Comparison of ENCODE assay signal across 29 cellular contexts in the genomic region with DNA sequence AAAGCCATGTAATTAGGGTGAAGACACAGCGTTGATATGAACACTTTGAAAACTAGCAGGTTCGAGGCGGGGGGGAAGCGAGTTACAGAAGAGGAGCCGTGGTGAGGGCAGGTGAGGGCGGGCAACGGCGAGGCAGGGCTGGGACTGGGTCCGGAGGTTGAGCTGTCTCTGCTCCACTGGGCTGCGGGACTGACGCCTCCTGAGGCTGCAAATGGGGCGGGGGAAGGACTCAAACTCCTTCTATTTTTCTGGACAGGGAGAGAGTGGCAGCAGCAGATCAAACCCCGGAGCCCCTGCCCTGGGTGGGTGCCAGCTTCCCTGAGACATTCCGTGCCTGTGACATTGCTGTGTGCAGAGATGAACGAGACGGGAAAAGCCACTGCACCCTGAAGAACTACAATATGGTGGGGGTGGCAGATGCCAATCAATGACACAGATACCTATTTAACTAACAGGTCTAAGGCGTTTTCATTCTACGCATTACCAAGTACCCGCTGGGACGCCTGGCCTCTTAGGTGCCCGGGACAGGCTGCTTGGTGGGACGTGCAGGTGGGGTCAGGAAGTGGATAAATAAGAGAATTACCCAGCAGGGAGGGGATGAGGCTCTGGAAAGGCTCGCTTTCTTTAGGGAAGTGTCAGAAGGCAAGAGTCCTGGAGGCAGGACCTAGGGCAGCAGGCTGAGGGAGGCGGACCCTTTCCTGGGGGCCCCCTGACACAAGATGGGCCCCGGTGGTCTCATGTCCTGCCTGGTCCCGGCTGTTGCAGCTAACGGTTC. TPM values are rescaled to one million over a fixed set of nuclear protein-coding genes. Genes with fewer than 3 reads are reported as not detected.
DNase-seq lines count a peak whose midpoint lies in the region; ATAC-seq and TF ChIP-seq lines count a peak whose summit lies in the region.
"Had no signal": no experiment of that assay in that cellular context is flagged by ENCODE, and none has a peak within 500 bp of the region (broad histone marks: within the 10 kb centered on the region; RNA-seq: fewer than 3 reads in every experiment).

No MANE protein-coding gene starts in this region.

- H3K4me2 ChIP-seq in neural progenitor cell (peak overlapping the region; percentile 47), GM23248 (ENCODE audit: unreplicated experiment) (no peak overlapping the region)
- H3K4me2 ChIP-seq: A549 had no signal

- H3K9me2 ChIP-seq in GM23248 (ENCODE audit: insufficient read depth): no peaks in the 10 kb centered on the region

- no peaks in the 10 kb centered on the region for H3K9me3 ChIP-seq in right atrium auricular region
- no peaks in the 10 kb centered on the region for H3K9me3 ChIP-seq in neural progenitor cell (ENCODE audit: low read depth)
- H3K9me3 ChIP-seq in GM23248 (ENCODE audit: low read depth): no peaks in the 10 kb centered on the region
- no peaks in the 10 kb centered on the region for H3K9me3 ChIP-seq in vagina
- H3K9me3 ChIP-seq in CD4-positive, alpha-beta T cell (ENCODE audit: control insufficient read depth, low read length): no peaks in the 10 kb centered on the region
- H3K9me3 ChIP-seq: A549, breast epithelium, colonic mucosa, HAP-1, suprapubic skin, upper lobe of left lung had no signal

- H3K36me3 ChIP-seq in right atrium auricular region: peaks cover 4% of the 10 kb centered on the region
- H3K36me3 ChIP-seq in neural progenitor cell: no peaks in the 10 kb centered on the region
- H3K36me3 ChIP-seq in GM23248 (ENCODE audit: low read depth): no peaks in the 10 kb centered on the region
- H3K36me3 ChIP-seq in vagina: no peaks in the 10 kb centered on the region
- H3K36me3 ChIP-seq: breast epithelium, colonic mucosa, HAP-1 had no signal

- intact Hi-C loops in Right ventricle myocardium inferior (cut with DNase I) (no loop called here), vagina (cut with DNase I) (no loop called here)
- intact Hi-C loops in CD4-positive, alpha-beta T cell (cut with DNase I, micrococcal nuclease): no loop called here

- H3K27me3 Mint-ChIP-seq in glutamatergic neuron (ENCODE audit: unreplicated experiment) (peaks cover 8% of the 10 kb centered on the region), neural progenitor cell (ENCODE audit: insufficient read depth, low read depth) (peaks cover 18% of the 10 kb centered on the region)
- H3K27me3 Mint-ChIP-seq in CD4-positive, alpha-beta T cell: no peaks in the 10 kb centered on the region
- H3K27me3 Mint-ChIP-seq: activated naive CD4-positive, alpha-beta T cell treated with anti-CD3 and anti-CD28 coated beads, Interleukin-2, amount 10 ng/mL, durations not matched to agents 7 days and 5 days; CD4-positive, alpha-beta memory T cell; T-helper 17 cell had no signal

- TF ChIP-seq POLR2A in vagina (IDR thresholded peaks at IDR 0.05): no peak

- DNase-seq in Right ventricle myocardium inferior (ENCODE audit: missing footprints) (peak; percentile 62), right atrium auricular region (ENCODE audit: low spot score) (no peak), glutamatergic neuron (peak; percentile 19), neural progenitor cell (ENCODE audit: low spot score) (no peak), GM23248 (no peak), vagina (ENCODE audit: extremely low spot score in 2 of 2) (no peak), NCI-H1417 treated with DMSO at 0.1 percent for 48 hours (lab: John Stamatoyannopoulos, UW) (no peak)
- no peak for DNase-seq in CD4-positive, alpha-beta T cell
- DNase-seq: activated CD4-positive, alpha-beta T cell treated with anti-CD3 and anti-CD28 coated beads, Interleukin-2, amount 50 U/mL, for 48 hours; activated CD4-positive, CD25-positive, alpha-beta regulatory T cell treated with anti-CD3 and anti-CD28 coated beads, Interleukin-2, amount 50 U/mL, for 72 hours; activated CD8-positive, alpha-beta memory T cell treated with anti-CD3 and anti-CD28 coated beads, Interleukin-2, amount 50 U/mL, for 4 hours; amygdala; CD4-positive, alpha-beta memory T cell; colonic mucosa; effector CD4-positive, alpha-beta T cell; immature natural killer cell; Kasumi-1; NCI-H1436; occipital lobe; Right ventricle myocardium superior; stimulated activated naive CD4-positive, alpha-beta T cell treated with Interleukin-2 at 50 U/mL for 16 hours; T-helper 17 cell; upper lobe of left lung had no signal

- H3K4me1 ChIP-seq in right atrium auricular region: no peaks in the 10 kb centered on the region
- H3K4me1 ChIP-seq in neural progenitor cell: peaks cover 26% of the 10 kb centered on the region
- no peaks in the 10 kb centered on the region for H3K4me1 ChIP-seq in GM23248 (ENCODE audit: insufficient read depth)
- no peaks in the 10 kb centered on the region for H3K4me1 ChIP-seq in vagina
- H3K4me1 ChIP-seq: A549, breast epithelium, colonic mucosa, HAP-1, suprapubic skin, upper lobe of left lung had no signal

- in situ Hi-C loops in GM23248 (cut with MboI): no loop called here

- POLR2A ChIA-PET in CD4-positive, alpha-beta T cell (lab: Charles Lee): no interaction called here

- H4K20me1 ChIP-seq in neural progenitor cell (ENCODE audit: low read depth) (peaks cover 5% of the 10 kb centered on the region), GM23248 (ENCODE audit: insufficient read depth) (no peaks in the 10 kb centered on the region)

- H3K4me1 Mint-ChIP-seq in glutamatergic neuron (ENCODE audit: low read depth, unreplicated experiment): peaks cover 23% of the 10 kb centered on the region
- peaks cover 37% of the 10 kb centered on the region for H3K4me1 Mint-ChIP-seq in neural progenitor cell
- H3K4me1 Mint-ChIP-seq in CD4-positive, alpha-beta T cell (ENCODE audit: low read depth): no peaks in the 10 kb centered on the region
- H3K4me1 Mint-ChIP-seq: activated naive CD4-positive, alpha-beta T cell treated with anti-CD3 and anti-CD28 coated beads, Interleukin-2, amount 10 ng/mL, durations not matched to agents 7 days and 5 days; CD4-positive, alpha-beta memory T cell; immature natural killer cell had no signal

- H3K27me3 ChIP-seq in right atrium auricular region (no peaks in the 10 kb centered on the region), neural progenitor cell (no peaks in the 10 kb centered on the region), GM23248 (replicated peaks; ENCODE audit: insufficient read depth) (no peaks in the 10 kb centered on the region), vagina (no peaks in the 10 kb centered on the region)
- H3K27me3 ChIP-seq in CD4-positive, alpha-beta T cell (ENCODE audit: control insufficient read depth, insufficient read depth, low read length): no peaks in the 10 kb centered on the region
- H3K27me3 ChIP-seq: breast epithelium, colonic mucosa, suprapubic skin, upper lobe of left lung had no signal

- H3K4me3 Mint-ChIP-seq in glutamatergic neuron (ENCODE audit: unreplicated experiment) (peak overlapping the region; percentile 63), neural progenitor cell (peak overlapping the region; percentile 19)
- H3K4me3 Mint-ChIP-seq in CD4-positive, alpha-beta T cell: no peak overlapping the region
- H3K4me3 Mint-ChIP-seq: activated naive CD4-positive, alpha-beta T cell treated with anti-CD3 and anti-CD28 coated beads, Interleukin-2, amount 10 ng/mL, durations not matched to agents 7 days and 5 days; CD4-positive, alpha-beta memory T cell; immature natural killer cell; T-helper 17 cell had no signal

- H3K27ac Mint-ChIP-seq in glutamatergic neuron (ENCODE audit: unreplicated experiment): peak overlapping the region; percentile 29
- H3K27ac Mint-ChIP-seq in neural progenitor cell: peak overlapping the region; percentile 70
- H3K27ac Mint-ChIP-seq in CD4-positive, alpha-beta T cell: no peak overlapping the region
- H3K27ac Mint-ChIP-seq: activated naive CD4-positive, alpha-beta T cell treated with anti-CD3 and anti-CD28 coated beads, Interleukin-2, amount 10 ng/mL, durations not matched to agents 7 days and 5 days; immature natural killer cell; T-helper 17 cell had no signal

- WGBS in GM23248 (ENCODE audit: low coverage in 1 of 2, low lambda C conversion rate in 2 of 2, missing lambda C conversion rate in 2 of 2), 2 experiments: 68 to 70% methylated on average over 27 of the region's 27 CpGs

- CTCF ChIA-PET in CD4-positive, alpha-beta T cell (lab: Charles Lee): no interaction called here

- H3F3A ChIP-seq in neural progenitor cell (ENCODE audit: low read depth) (peaks cover 6% of the 10 kb centered on the region), GM23248 (ENCODE audit: insufficient read depth) (no peaks in the 10 kb centered on the region)

- ATAC-seq in Right ventricle myocardium inferior: no peak
- no peak for ATAC-seq in CD4-positive, alpha-beta T cell (ENCODE audit: poor library complexity)
- ATAC-seq: T-helper 17 cell had no signal

- H3K4me3 ChIP-seq in right atrium auricular region (no peak overlapping the region), neural progenitor cell (no peak overlapping the region), GM23248 (no peak overlapping the region), vagina (no peak overlapping the region)
- H3K4me3 ChIP-seq: A549, breast epithelium, colonic mucosa, HAP-1, skin epidermis, suprapubic skin, upper lobe of left lung had no signal

- H2AFZ ChIP-seq in neural progenitor cell (replicated peaks): no peak overlapping the region
- H2AFZ ChIP-seq in GM23248: no peak overlapping the region

- H3K79me2 ChIP-seq in neural progenitor cell (ENCODE audit: low read depth): no peaks in the 10 kb centered on the region
- no peaks in the 10 kb centered on the region for H3K79me2 ChIP-seq in GM23248 (ENCODE audit: insufficient read depth)

- H3K27ac ChIP-seq in right atrium auricular region (no peak overlapping the region), neural progenitor cell (no peak overlapping the region), GM23248 (no peak overlapping the region), vagina (no peak overlapping the region)
- H3K27ac ChIP-seq in CD4-positive, alpha-beta T cell (ENCODE audit: low read depth, low read length): no peak overlapping the region
- H3K27ac ChIP-seq: breast epithelium, colonic mucosa, skin epidermis, suprapubic skin, upper lobe of left lung had no signal

- H3K36me3 Mint-ChIP-seq in glutamatergic neuron (ENCODE audit: unreplicated experiment) (peaks cover 17% of the 10 kb centered on the region), neural progenitor cell (peaks cover 7% of the 10 kb centered on the region)
- peaks cover 3% of the 10 kb centered on the region for H3K36me3 Mint-ChIP-seq in CD4-positive, alpha-beta T cell (ENCODE audit: low read depth)
- H3K36me3 Mint-ChIP-seq: activated naive CD4-positive, alpha-beta T cell treated with anti-CD3 and anti-CD28 coated beads, Interleukin-2, amount 10 ng/mL, durations not matched to agents 7 days and 5 days had no signal

- TF ChIP-seq CTCF in right atrium auricular region (IDR thresholded peaks at IDR 0.05) (no peak), glutamatergic neuron (IDR thresholded peaks at IDR 0.05; ENCODE audit: partially characterized antibody, unreplicated experiment) (no peak), neural progenitor cell (IDR thresholded peaks at IDR 0.05) (no peak), vagina (IDR thresholded peaks at IDR 0.05) (no peak)
- no peak for TF ChIP-seq CTCF in CD4-positive, alpha-beta T cell (IDR thresholded peaks at IDR 0.05)

- H3K9ac ChIP-seq in neural progenitor cell (no peak overlapping the region), GM23248 (no peak overlapping the region)

- H3K9me3 Mint-ChIP-seq in glutamatergic neuron (ENCODE audit: unreplicated experiment): peaks cover 18% of the 10 kb centered on the region
- H3K9me3 Mint-ChIP-seq in neural progenitor cell: peaks cover 14% of the 10 kb centered on the region
- no peaks in the 10 kb centered on the region for H3K9me3 Mint-ChIP-seq in CD4-positive, alpha-beta T cell
- H3K9me3 Mint-ChIP-seq: immature natural killer cell had no signal

RNA-seq across cellular contexts. Expression of gene RPH3AL, which starts 30.4 kb away (rescaled TPM):
- total RNA-seq in Right ventricle myocardium inferior (3.6 TPM), right atrium auricular region (10 to 100 TPM in 1 of 2 donors, 1 to 10 TPM in 1; 7.2 to 13.1 TPM), glutamatergic neuron (ENCODE audit: unreplicated experiment) (22.3 TPM), neural progenitor cell (ENCODE audit: low replicate concordance) (7.5 TPM in 2 replicates), vagina (43.5 TPM)
- total RNA-seq in GM23248 (2014; rRNA removed; shearing (Covaris generic)): 2.7 and 13.4 TPM in 2 replicates
- 5.2 and 5.4 TPM in 2 replicates for polyA plus RNA-seq in GM23248 (2016; fragmentation: Nextera tagmentation; extraction: Ambion mirVana)
- total RNA-seq in CD4-positive, alpha-beta T cell: 1 to 10 TPM; 2.4 to 2.8 TPM

Comparison
In these comparisons a context has a peak if more than half of its experiments do, and no peak if none do; other contexts are left out.
1. DNase-seq: peak in Right ventricle myocardium inferior (single experiment) and glutamatergic neuron (single experiment); none in right atrium auricular region (single experiment), neural progenitor cell (single experiment), GM23248 (single experiment), vagina (0 of 2), CD4-positive, alpha-beta T cell (0 of 10) and NCI-H1417 treated with DMSO at 0.1 percent for 48 hours (single experiment).